11 cellular contexts compared by ENCODE assay signal in the genomic region with DNA sequence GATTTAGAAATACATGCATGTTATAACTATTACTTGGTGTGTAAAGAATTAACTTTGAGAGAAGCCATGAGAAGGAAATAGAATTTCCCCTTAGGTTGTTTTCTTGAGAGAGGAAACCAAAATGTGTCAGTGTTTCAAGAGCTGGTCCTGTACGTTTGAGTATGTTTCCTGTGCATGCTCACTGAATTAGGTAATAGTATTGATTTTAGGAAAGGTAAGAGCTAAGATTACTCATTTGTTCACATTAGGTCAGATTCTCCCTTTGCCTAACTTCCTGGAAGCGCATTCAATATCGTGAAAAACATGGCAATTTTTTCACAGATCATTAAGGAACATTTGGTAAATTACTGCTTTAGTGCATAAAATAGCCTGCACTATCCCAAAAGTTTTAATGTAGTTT. TPM values are rescaled to one million over a fixed set of nuclear protein-coding genes. Genes with fewer than 3 reads are reported as not detected.
DNase-seq lines count a peak whose midpoint lies in the region; ATAC-seq, FAIRE-seq and TF ChIP-seq lines count a peak whose summit lies in the region.
"Had no signal": no experiment of that assay in that cellular context is flagged by ENCODE, and none has a peak within 500 bp of the region (broad histone marks: within the 10 kb centered on the region; RNA-seq: fewer than 3 reads in every experiment).

No MANE protein-coding gene starts in this region.

- H3K36me3 Mint-ChIP-seq in CD8-positive, alpha-beta memory T cell: peaks cover 0 to 5% (median 2%) of the 10 kb centered on the region in 3 donors

- WGBS in mammary epithelial cell (ENCODE audit: low coverage, missing lambda C conversion rate): 79% methylated on average over 3 of the region's 3 CpGs

- no peak for TF ChIP-seq POLR2A in erythroblast (IDR thresholded peaks at IDR 0.05; ENCODE audit: low read length)

- POLR2A ChIA-PET in CD8-positive, alpha-beta memory T cell (lab: Charles Lee): interaction anchor here (0.6 kb wide), 1 partner anchor 18 kb away, joined by 7 read pairs; no protein-coding TSS in a partner anchor

- no peak overlapping the region for H3K27ac ChIP-seq in CD8-positive, alpha-beta memory T cell (ENCODE audit: low read depth, low read length)
- no peak overlapping the region for H3K27ac ChIP-seq in mammary epithelial cell (ENCODE audit: insufficient read depth, low read depth, low read length)
- H3K27ac ChIP-seq: cardiac muscle cell had no signal

- H3K36me3 ChIP-seq in CD8-positive, alpha-beta memory T cell (ENCODE audit: insufficient read depth, low read length): no peaks in the 10 kb centered on the region
- H3K36me3 ChIP-seq in mammary epithelial cell (ENCODE audit: insufficient read depth, low read length): no peaks in the 10 kb centered on the region
- H3K36me3 ChIP-seq: cardiac muscle cell had no signal

- H2AFZ ChIP-seq in mammary epithelial cell (ENCODE audit: low read depth, low read length): no peak overlapping the region

- peaks cover 31 to 47% (median 37%) of the 10 kb centered on the region in 3 donors for H3K4me1 Mint-ChIP-seq in CD8-positive, alpha-beta memory T cell

- H3K4me3 ChIP-seq in CD8-positive, alpha-beta memory T cell (ENCODE audit: low read length): no peak overlapping the region
- no peak overlapping the region for H3K4me3 ChIP-seq in mammary epithelial cell (replicated peaks in 1 of 3; ENCODE audit: insufficient read depth in 1 of 3, low read depth in 2 of 3, low read length in 3 of 3)
- H3K4me3 ChIP-seq: cardiac muscle cell had no signal

- H3K9me3 ChIP-seq in CD8-positive, alpha-beta memory T cell (ENCODE audit: low read length): no peaks in the 10 kb centered on the region
- no peaks in the 10 kb centered on the region for H3K9me3 ChIP-seq in mammary epithelial cell (replicated peaks; ENCODE audit: insufficient read depth, low read length)

- no peak overlapping the region for H3K4me2 ChIP-seq in mammary epithelial cell (ENCODE audit: insufficient read depth, low read depth, low read length)

- intact Hi-C loops in mammary epithelial cell (cut with micrococcal nuclease) (no loop called here), posterior cingulate gyrus (cut with DNase I) (no loop called here)

- DNase-seq in CD8-positive, alpha-beta memory T cell: no peak
- DNase-seq in GM19239 (ENCODE audit: insufficient read length, low spot score): no peak
- peak; percentile 44 for DNase-seq in mammary epithelial cell
- DNase-seq in EL: no peak
- no peak for DNase-seq in erythroblast (lab: John Stamatoyannopoulos, UW)
- no peak for DNase-seq in posterior cingulate gyrus
- no peak for DNase-seq in NCI-H146 (lab: John Stamatoyannopoulos, UW)
- DNase-seq: activated CD4-positive, alpha-beta T cell treated with anti-CD3 and anti-CD28 coated beads, Interleukin-2, amount 50 U/mL, for 1 hour; mesendoderm had no signal

- no peaks in the 10 kb centered on the region for H4K20me1 ChIP-seq in mammary epithelial cell (ENCODE audit: insufficient read depth, low read length)

- in situ Hi-C loops in mammary epithelial cell (cut with MboI; ENCODE audit: low sequenced_read_pairs in 2 of 2): no loop called here

- BruUV-seq in mammary epithelial cell (replicated peaks; lab: Mats Ljungman, UMichigan): no TSS peak

- ATAC-seq in HG03354 (IDR thresholded peaks at IDR 0.05; ENCODE audit: poor library complexity, severe bottlenecking, unreplicated experiment): peak; percentile 44

- peaks cover 24% of the 10 kb centered on the region for H3K4me1 ChIP-seq in CD8-positive, alpha-beta memory T cell (ENCODE audit: insufficient read depth, low read length)
- peaks cover 11% of the 10 kb centered on the region for H3K4me1 ChIP-seq in mammary epithelial cell (ENCODE audit: insufficient read depth, low read length)

- H3K27me3 ChIP-seq in CD8-positive, alpha-beta memory T cell (ENCODE audit: insufficient read depth, low read length, poor library complexity, severe bottlenecking): no peaks in the 10 kb centered on the region
- H3K27me3 ChIP-seq in mammary epithelial cell (ENCODE audit: insufficient read depth, low read length): no peaks in the 10 kb centered on the region
- H3K27me3 ChIP-seq: cardiac muscle cell had no signal

- dilution Hi-C loops in mammary epithelial cell (cut with HindIII; ENCODE audit: low sequenced_read_pairs): no loop called here

- H3K4me3 Mint-ChIP-seq in CD8-positive, alpha-beta memory T cell: peak overlapping the region in 5 of 7 donors; percentile 12 to 68 (median 50)

- H3K27me3 Mint-ChIP-seq in CD8-positive, alpha-beta memory T cell: peaks cover 0 to 1% of the 10 kb centered on the region in 2 donors

- CTCF ChIA-PET in CD8-positive, alpha-beta memory T cell (lab: Charles Lee): interaction anchor here (1.1 kb wide), 1 partner anchor 72 kb away, joined by 3 read pairs; no protein-coding TSS in a partner anchor
- CTCF ChIA-PET in mammary epithelial cell (lab: Charles Lee; ENCODE audit: low non-redundant PET): no interaction called here

- peak overlapping the region; percentile 3 to 85 (median 71) for H3K27ac Mint-ChIP-seq in CD8-positive, alpha-beta memory T cell

- H3K79me2 ChIP-seq in mammary epithelial cell (ENCODE audit: insufficient read depth, low read length): no peaks in the 10 kb centered on the region

- FAIRE-seq in GM19239 (lab: Jason Lieb, UNC): peak; percentile 89

- no peak for TF ChIP-seq CTCF in mammary epithelial cell (conservative IDR thresholded peaks at IDR 0.05 in 1 of 2, IDR thresholded peaks at IDR 0.05 in 1 of 2; ENCODE audit: extremely low read depth in 1 of 2, insufficient read depth in 1 of 2, low read depth in 1 of 2, low read length in 2 of 2)

- no peaks in the 10 kb centered on the region for H3K9me3 Mint-ChIP-seq in CD8-positive, alpha-beta memory T cell

- H3K9ac ChIP-seq in mammary epithelial cell (ENCODE audit: insufficient read depth, low read length): no peak overlapping the region

RNA-seq across cellular contexts. Expression of a gene that starts 49.3 kb away (rescaled TPM):
- 10 to 100 TPM; 58.5 to 63.6 TPM for total RNA-seq in CD8-positive, alpha-beta memory T cell
- polyA plus RNA-seq in CD8-positive, alpha-beta memory T cell: 17.2 TPM
- 100 to 1,000 TPM in 1 of 2 donors, 10 to 100 TPM in 1; 64.8 to 116 TPM for total RNA-seq in mammary epithelial cell
- 62.9 TPM for polyA plus RNA-seq in mammary epithelial cell
- polyA minus RNA-seq in mammary epithelial cell: 111 TPM
